In the genomic region with DNA sequence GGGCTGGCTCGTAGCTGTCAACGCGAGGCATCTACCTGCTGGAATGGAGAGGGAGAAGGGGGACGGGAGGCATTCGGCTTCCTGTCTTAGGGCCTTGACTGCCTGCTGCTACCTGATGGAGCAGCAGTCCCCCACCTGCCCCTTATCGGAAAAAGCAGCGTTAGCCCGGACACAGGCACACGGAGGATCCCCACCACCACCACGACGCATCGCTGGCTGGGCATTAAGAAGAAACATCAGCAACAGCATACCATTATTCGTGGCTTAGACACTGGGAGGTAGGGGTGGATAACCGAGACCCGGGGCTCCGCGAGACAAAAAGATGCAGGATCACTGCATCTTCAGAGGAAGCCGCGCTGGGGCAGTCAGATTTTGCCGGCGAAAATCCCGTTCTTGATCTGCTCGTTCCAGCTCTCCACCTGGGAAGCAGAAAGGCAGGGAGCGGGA, we compare ENCODE assay signal across 1 cellular context.
TF ChIP-seq lines count a peak whose summit lies in the region.

No MANE protein-coding gene starts in this region.

TF ChIP-seq in GM12878, 131 proteins besides CTCF, POLR2A, EP300 and RAD21:
- TF ChIP-seq POLR2AphosphoS5 (IDR thresholded peaks at IDR 0.05; ENCODE audit: low read length) (no peak), CHD2 (IDR thresholded peaks at IDR 0.05; ENCODE audit: borderline replicate concordance, low read depth, low read length) (no peak), SMC3 (IDR thresholded peaks at IDR 0.05; ENCODE audit: borderline replicate concordance, low read length) (no peak), IKZF2 (IDR thresholded peaks at IDR 0.05) (no peak), NFXL1 (IDR thresholded peaks at IDR 0.05; ENCODE audit: borderline replicate concordance) (no peak), FOXK2 (IDR thresholded peaks at IDR 0.05) (no peak), ZBED1 (IDR thresholded peaks at IDR 0.05; ENCODE audit: borderline replicate concordance) (no peak), MEF2B (IDR thresholded peaks at IDR 0.05; ENCODE audit: partially characterized antibody, poor library complexity, severe bottlenecking) (no peak), WRNIP1 (IDR thresholded peaks at IDR 0.05; ENCODE audit: borderline replicate concordance, low read depth, low read length) (no peak), SP1 (IDR thresholded peaks at IDR 0.05; ENCODE audit: low read depth, low read length) (no peak), MXI1 (IDR thresholded peaks at IDR 0.05; ENCODE audit: low read depth, low read length) (no peak), CHD1 (IDR thresholded peaks at IDR 0.05; ENCODE audit: low read depth, low read length) (no peak), RCOR1 (conservative IDR thresholded peaks at IDR 0.05; ENCODE audit: low read depth, low read length) (no peak), TBL1XR1 (IDR thresholded peaks at IDR 0.05; ENCODE audit: low read depth, low read length) (no peak), NFIC (IDR thresholded peaks at IDR 0.05; ENCODE audit: low read depth, low read length) (no peak)
- TF ChIP-seq, protein P1, sequence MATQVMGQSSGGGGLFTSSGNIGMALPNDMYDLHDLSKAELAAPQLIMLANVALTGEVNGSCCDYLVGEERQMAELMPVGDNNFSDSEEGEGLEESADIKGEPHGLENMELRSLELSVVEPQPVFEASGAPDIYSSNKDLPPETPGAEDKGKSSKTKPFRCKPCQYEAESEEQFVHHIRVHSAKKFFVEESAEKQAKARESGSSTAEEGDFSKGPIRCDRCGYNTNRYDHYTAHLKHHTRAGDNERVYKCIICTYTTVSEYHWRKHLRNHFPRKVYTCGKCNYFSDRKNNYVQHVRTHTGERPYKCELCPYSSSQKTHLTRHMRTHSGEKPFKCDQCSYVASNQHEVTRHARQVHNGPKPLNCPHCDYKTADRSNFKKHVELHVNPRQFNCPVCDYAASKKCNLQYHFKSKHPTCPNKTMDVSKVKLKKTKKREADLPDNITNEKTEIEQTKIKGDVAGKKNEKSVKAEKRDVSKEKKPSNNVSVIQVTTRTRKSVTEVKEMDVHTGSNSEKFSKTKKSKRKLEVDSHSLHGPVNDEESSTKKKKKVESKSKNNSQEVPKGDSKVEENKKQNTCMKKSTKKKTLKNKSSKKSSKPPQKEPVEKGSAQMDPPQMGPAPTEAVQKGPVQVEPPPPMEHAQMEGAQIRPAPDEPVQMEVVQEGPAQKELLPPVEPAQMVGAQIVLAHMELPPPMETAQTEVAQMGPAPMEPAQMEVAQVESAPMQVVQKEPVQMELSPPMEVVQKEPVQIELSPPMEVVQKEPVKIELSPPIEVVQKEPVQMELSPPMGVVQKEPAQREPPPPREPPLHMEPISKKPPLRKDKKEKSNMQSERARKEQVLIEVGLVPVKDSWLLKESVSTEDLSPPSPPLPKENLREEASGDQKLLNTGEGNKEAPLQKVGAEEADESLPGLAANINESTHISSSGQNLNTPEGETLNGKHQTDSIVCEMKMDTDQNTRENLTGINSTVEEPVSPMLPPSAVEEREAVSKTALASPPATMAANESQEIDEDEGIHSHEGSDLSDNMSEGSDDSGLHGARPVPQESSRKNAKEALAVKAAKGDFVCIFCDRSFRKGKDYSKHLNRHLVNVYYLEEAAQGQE (IDR thresholded peaks at IDR 0.05; ENCODE audit: low read depth, low read length): no peak
